ENCODE assay signal across 8 cellular contexts in genomic region chr16:78122774-78123315, GRCh38. TPM values are rescaled to one million over a fixed set of nuclear protein-coding genes. Genes with fewer than 3 reads are reported as not detected.
DNase-seq lines count a peak whose midpoint lies in the region; ATAC-seq and TF ChIP-seq lines count a peak whose summit lies in the region.

No MANE protein-coding gene starts in this region.

- no peaks in the 10 kb centered on the region for H4K20me1 ChIP-seq in KMS-11 (ENCODE audit: insufficient read depth)

- H3K9me3 ChIP-seq in Peyer's patch: no peaks in the 10 kb centered on the region
- H3K9me3 ChIP-seq in thoracic aorta: no peaks in the 10 kb centered on the region

- ATAC-seq in GM21576 (IDR thresholded peaks at IDR 0.05; ENCODE audit: unreplicated experiment) (peak; percentile 75), thoracic aorta (ENCODE audit: insufficient number of reproducible peaks, low FRiP score, low read depth) (peak; percentile 30)

- H3K79me2 ChIP-seq in KMS-11 (ENCODE audit: insufficient read depth, low read depth): no peaks in the 10 kb centered on the region

- TF ChIP-seq POLR2A in Peyer's patch (IDR thresholded peaks at IDR 0.05): no peak

- DNase-seq in NCI-H510A treated with DMSO at 0.1 percent for 48 hours (lab: John Stamatoyannopoulos, UW) (peak; percentile 69), NCI-H510A (lab: John Stamatoyannopoulos, UW) (no peak), Peyer's patch (no peak), cardiac fibroblast (ENCODE audit: low read depth in 2 of 2) (peak; percentile 70 to 75), kidney glomerular epithelial cell (lab: John Stamatoyannopoulos, UW) (peak; percentile 86), thoracic aorta (ENCODE audit: low spot score) (no peak)

- H3K27ac ChIP-seq in KMS-11: no peak overlapping the region
- H3K27ac ChIP-seq in Peyer's patch: no peak overlapping the region
- peak overlapping the region in 1 of 2 donors; percentile 49 for H3K27ac ChIP-seq in thoracic aorta

- peaks cover 16% of the 10 kb centered on the region for H3K4me1 ChIP-seq in KMS-11 (ENCODE audit: low read depth, poor library complexity, severe bottlenecking)
- no peaks in the 10 kb centered on the region for H3K4me1 ChIP-seq in Peyer's patch
- H3K4me1 ChIP-seq in thoracic aorta (ENCODE audit: control insufficient read depth in 1 of 2, low read depth in 2 of 2): peaks cover 9 to 24% of the 10 kb centered on the region in 2 donors

- H3K4me2 ChIP-seq in KMS-11: peak overlapping the region; percentile 56; the same call in 1 of the 2 replicates

- H3K27me3 ChIP-seq in KMS-11 (ENCODE audit: insufficient read depth, low read depth) (no peaks in the 10 kb centered on the region), Peyer's patch (no peaks in the 10 kb centered on the region), thoracic aorta (replicated peaks; ENCODE audit: insufficient read depth) (no peaks in the 10 kb centered on the region)

- no peak overlapping the region for H2AFZ ChIP-seq in KMS-11 (ENCODE audit: low read depth)

- TF ChIP-seq CTCF in KMS-11 (conservative IDR thresholded peaks at IDR 0.05; ENCODE audit: low read depth, low read length) (peak; percentile 63), Peyer's patch (IDR thresholded peaks at IDR 0.05) (peak in 5 of 6 experiments; percentile 47 to 69 (median 62)), cardiac fibroblast (IDR thresholded peaks at IDR 0.05; ENCODE audit: low read depth, low read length) (no peak), thoracic aorta (IDR thresholded peaks at IDR 0.05) (peak; percentile 49)

- no peak overlapping the region for H3K9ac ChIP-seq in KMS-11

- H3K4me3 ChIP-seq in KMS-11 (IDR thresholded peaks at IDR 0.05; ENCODE audit: insufficient read depth, low read depth, low read length) (no peak overlapping the region), Peyer's patch (no peak overlapping the region), cardiac fibroblast (replicated peaks in 1 of 2; ENCODE audit: low read depth in 2 of 2, low read length in 2 of 2) (no peak overlapping the region), thoracic aorta (peak overlapping the region; percentile 54)

- H3K36me3 ChIP-seq in KMS-11 (ENCODE audit: insufficient read depth) (no peaks in the 10 kb centered on the region), Peyer's patch (no peaks in the 10 kb centered on the region), thoracic aorta (no peaks in the 10 kb centered on the region)

RNA-seq across cellular contexts. Expression of gene WWOX, which starts 23.4 kb away (rescaled TPM):
- total RNA-seq in Peyer's patch: 100 to 1,000 TPM in 1 of 4 donors, 10 to 100 TPM in 3; 17.3 to 197 (median 57.5) TPM
- total RNA-seq in thoracic aorta: 10 to 100 TPM; 33.8 to 82.5 TPM

Comparison
In these comparisons a context has a peak if more than half of its experiments do, and no peak if none do; other contexts are left out.
1. DNase-seq: peak in NCI-H510A treated with DMSO at 0.1 percent for 48 hours (single experiment), cardiac fibroblast (2 of 2) and kidney glomerular epithelial cell (single experiment); none in NCI-H510A (single experiment), Peyer's patch (0 of 3) and thoracic aorta (single experiment).